In genomic region chr17:47291242-47291873, GRCh38 we compare ENCODE assay signal across 17 cellular contexts. TPM values are rescaled to one million over a fixed set of nuclear protein-coding genes. Genes with fewer than 3 reads are reported as not detected.
"Had no signal": no experiment of that assay in that cellular context is flagged by ENCODE, and none has a peak within 500 bp of the region (broad histone marks: within the 10 kb centered on the region; RNA-seq: fewer than 3 reads in every experiment).

No MANE protein-coding gene starts in this region.

- H3K27ac ChIP-seq: esophagus muscularis mucosa, psoas muscle, upper lobe of right lung had no signal

- H3K27ac Mint-ChIP-seq: activated CD4-positive, alpha-beta memory T cell treated with anti-CD3 and anti-CD28 coated beads, Interleukin-2, amount 10 ng/mL, durations not matched to agents 7 days and 5 days; immature natural killer cell; naive thymus-derived CD8-positive, alpha-beta T cell had no signal

- H3K4me1 Mint-ChIP-seq: central memory CD8-positive, alpha-beta T cell; immature natural killer cell had no signal

- H3K36me3 ChIP-seq: upper lobe of right lung had no signal

- H3K4me3 ChIP-seq: esophagus muscularis mucosa, mucosa of descending colon, psoas muscle, upper lobe of right lung had no signal

- H3K4me1 ChIP-seq: psoas muscle, upper lobe of right lung had no signal

- H3K9me3 Mint-ChIP-seq: activated CD4-positive, alpha-beta memory T cell treated with anti-CD3 and anti-CD28 coated beads, Interleukin-2, amount 10 ng/mL, durations not matched to agents 7 days and 5 days; central memory CD8-positive, alpha-beta T cell; endodermal cell; immature natural killer cell; naive thymus-derived CD8-positive, alpha-beta T cell had no signal

- H3K27me3 ChIP-seq: esophagus muscularis mucosa, upper lobe of right lung had no signal

- H3K9me3 ChIP-seq: esophagus muscularis mucosa, mucosa of descending colon, psoas muscle, upper lobe of right lung had no signal

- DNase-seq: activated CD4-positive, alpha-beta memory T cell treated with anti-CD3 and anti-CD28 coated beads, Interleukin-2, amount 10 ng/mL, durations not matched to agents 7 days and 5 days; activated CD8-positive, alpha-beta memory T cell treated with anti-CD3 and anti-CD28 coated beads, Interleukin-2, amount 50 U/mL, for 4 hours; activated naive CD4-positive, alpha-beta T cell treated with Interleukin-2 at 50 U/mL for 16 hours; endodermal cell; glutamatergic neuron; immature natural killer cell; left colon; mammary epithelial cell; mucosa of descending colon; naive thymus-derived CD8-positive, alpha-beta T cell; psoas muscle; stimulated activated CD4-positive, alpha-beta T cell treated with anti-CD3 and anti-CD28 coated beads, Interleukin-2, amount 100 ng/mL, for 24 hours; stimulated activated naive CD4-positive, alpha-beta T cell treated with Interleukin-2 at 50 U/mL for 16 hours; upper lobe of right lung had no signal

- H3K36me3 Mint-ChIP-seq: immature natural killer cell; naive thymus-derived CD8-positive, alpha-beta T cell had no signal

- H3K4me3 Mint-ChIP-seq: activated CD4-positive, alpha-beta memory T cell treated with anti-CD3 and anti-CD28 coated beads, Interleukin-2, amount 10 ng/mL, durations not matched to agents 7 days and 5 days; central memory CD8-positive, alpha-beta T cell; endodermal cell; immature natural killer cell; naive thymus-derived CD8-positive, alpha-beta T cell had no signal

- ATAC-seq: left colon; mucosa of descending colon; naive thymus-derived CD8-positive, alpha-beta T cell; psoas muscle; sciatic nerve; upper lobe of right lung had no signal

RNA-seq across cellular contexts. Expression of gene ITGB3, which starts 37.7 kb away (rescaled TPM):
- total RNA-seq: naive thymus-derived CD8-positive, alpha-beta T cell had no signal
- polyA plus RNA-seq: naive thymus-derived CD8-positive, alpha-beta T cell had no signal
